In the genomic region with DNA sequence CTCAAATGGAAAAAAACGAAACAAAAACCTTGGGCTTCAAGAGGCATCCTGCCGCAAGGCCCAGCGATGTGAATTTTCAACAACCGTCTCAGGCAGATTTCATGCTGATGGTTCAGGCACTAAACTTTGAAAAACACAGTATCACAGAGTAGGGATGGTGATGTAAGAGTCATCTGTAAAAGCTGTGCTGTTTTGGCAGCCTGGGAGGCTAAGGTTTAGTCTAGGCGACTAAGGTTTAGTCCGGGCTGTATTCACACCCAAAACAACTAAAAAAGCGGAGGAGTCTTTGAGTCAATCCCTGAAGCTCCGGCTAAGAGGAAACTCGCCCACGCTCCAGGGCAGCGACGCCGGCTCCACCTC, we compare ENCODE assay signal across 8 cellular contexts. TPM values are rescaled to one million over a fixed set of nuclear protein-coding genes. Genes with fewer than 3 reads are reported as not detected.
A peak's percentile ranks its signal among the peaks of the same experiment; 100 is the strongest.
DNase-seq lines count a peak whose midpoint lies in the region; ATAC-seq and TF ChIP-seq lines count a peak whose summit lies in the region.

No MANE protein-coding gene starts in this region.

- POLR2A ChIA-PET in Panc1 (lab: Charles Lee): no interaction called here

- peak overlapping the region; percentile 99 for H3K27ac ChIP-seq in Panc1 (ENCODE audit: low read length)

- TF ChIP-seq CTCF in Panc1 (IDR thresholded peaks at IDR 0.05) (no peak), epithelial cell of proximal tubule (conservative IDR thresholded peaks at IDR 0.05; ENCODE audit: low read depth, low read length) (no peak), osteocyte (IDR thresholded peaks at IDR 0.05) (no peak)

- no peaks in the 10 kb centered on the region for H3K9me3 ChIP-seq in Panc1 (ENCODE audit: control insufficient read depth, insufficient read depth, low read depth, low read length)

- intact Hi-C loops in Panc1 (cut with micrococcal nuclease; ENCODE audit: unreplicated experiment): no loop called here

- ATAC-seq in Panc1: no peak

- H3K36me3 Mint-ChIP-seq in osteocyte (ENCODE audit: unreplicated experiment): no peaks in the 10 kb centered on the region

- H3K36me3 ChIP-seq in Panc1 (ENCODE audit: control insufficient read depth, insufficient read depth, low read length): peaks cover 14% of the 10 kb centered on the region

- peak overlapping the region; percentile 92 for H3K4me3 Mint-ChIP-seq in osteocyte (ENCODE audit: unreplicated experiment)

- H3K4me1 ChIP-seq in Panc1 (ENCODE audit: control insufficient read depth, insufficient read depth, low read length): peaks cover 28% of the 10 kb centered on the region

- BruUV-seq in Panc1 (replicated peaks; lab: Mats Ljungman, UMichigan): TSS peak; percentile 91

- in situ Hi-C loops in Panc1 (cut with HindIII; ENCODE audit: low pct_unique_long_range_greater_than_20kb, low sequenced_read_pairs): no loop called here

- H3K27me3 Mint-ChIP-seq in osteocyte (ENCODE audit: unreplicated experiment): peaks cover 12% of the 10 kb centered on the region

- peaks cover 30% of the 10 kb centered on the region for H3K4me1 Mint-ChIP-seq in osteocyte (ENCODE audit: unreplicated experiment)

- H3K27ac Mint-ChIP-seq in osteocyte (ENCODE audit: unreplicated experiment): peak overlapping the region; percentile 93

- no peaks in the 10 kb centered on the region for H3K9me3 Mint-ChIP-seq in osteocyte (ENCODE audit: unreplicated experiment)

- no peaks in the 10 kb centered on the region for H3K27me3 ChIP-seq in Panc1 (ENCODE audit: control insufficient read depth, insufficient read depth, low read length)

- peak overlapping the region; percentile 91 to 96 for H3K4me3 ChIP-seq in Panc1 (ENCODE audit: low read depth in 2 of 2, low read length in 2 of 2)
- peak overlapping the region; percentile 87 for H3K4me3 ChIP-seq in epithelial cell of proximal tubule (ENCODE audit: low read depth, low read length)

- CTCF ChIA-PET in Panc1 (lab: Charles Lee): no interaction called here

- DNase-seq in D341Med (ENCODE audit: low spot score) (peak; percentile 4), Panc1 (ENCODE audit: low read depth, low spot score) (no peak), epithelial cell of proximal tubule (ENCODE audit: low read depth) (peak; percentile 25), osteocyte (ENCODE audit: extremely low spot score, unreplicated experiment) (no peak), NCI-H2029 treated with DMSO at 0.1 percent for 48 hours (lab: John Stamatoyannopoulos, UW) (no peak), NCI-H1092 treated with DMSO at 0.1 percent for 48 hours (lab: John Stamatoyannopoulos, UW) (no peak), DMS 273 treated with DMSO at 0.1 percent for 48 hours (lab: John Stamatoyannopoulos, UW) (no peak), NCI-H2196 (lab: John Stamatoyannopoulos, UW; ENCODE audit: unreplicated experiment) (no peak)

RNA-seq across cellular contexts. Expression of gene MINPP1, which starts 0.4 kb away (rescaled TPM):
- total RNA-seq in Panc1 (2021; ENCODE audit: unreplicated experiment) (37.0 TPM), epithelial cell of proximal tubule (29.3 and 29.9 TPM in 2 replicates), osteocyte (22.9 and 24.9 TPM in 2 replicates)
- polyA plus RNA-seq in Panc1 (2012; ENCODE audit: insufficient read length): 27.6 TPM

Comparison
In these comparisons a context has a peak if more than half of its experiments do, and no peak if none do; other contexts are left out.
1. DNase-seq: peak in D341Med (single experiment) and epithelial cell of proximal tubule (single experiment); none in Panc1 (single experiment), osteocyte (single experiment), NCI-H2029 treated with DMSO at 0.1 percent for 48 hours (single experiment), NCI-H1092 treated with DMSO at 0.1 percent for 48 hours (single experiment), DMS 273 treated with DMSO at 0.1 percent for 48 hours (single experiment) and NCI-H2196 (single experiment).